11 cellular contexts compared by ENCODE assay signal in the genomic region with DNA sequence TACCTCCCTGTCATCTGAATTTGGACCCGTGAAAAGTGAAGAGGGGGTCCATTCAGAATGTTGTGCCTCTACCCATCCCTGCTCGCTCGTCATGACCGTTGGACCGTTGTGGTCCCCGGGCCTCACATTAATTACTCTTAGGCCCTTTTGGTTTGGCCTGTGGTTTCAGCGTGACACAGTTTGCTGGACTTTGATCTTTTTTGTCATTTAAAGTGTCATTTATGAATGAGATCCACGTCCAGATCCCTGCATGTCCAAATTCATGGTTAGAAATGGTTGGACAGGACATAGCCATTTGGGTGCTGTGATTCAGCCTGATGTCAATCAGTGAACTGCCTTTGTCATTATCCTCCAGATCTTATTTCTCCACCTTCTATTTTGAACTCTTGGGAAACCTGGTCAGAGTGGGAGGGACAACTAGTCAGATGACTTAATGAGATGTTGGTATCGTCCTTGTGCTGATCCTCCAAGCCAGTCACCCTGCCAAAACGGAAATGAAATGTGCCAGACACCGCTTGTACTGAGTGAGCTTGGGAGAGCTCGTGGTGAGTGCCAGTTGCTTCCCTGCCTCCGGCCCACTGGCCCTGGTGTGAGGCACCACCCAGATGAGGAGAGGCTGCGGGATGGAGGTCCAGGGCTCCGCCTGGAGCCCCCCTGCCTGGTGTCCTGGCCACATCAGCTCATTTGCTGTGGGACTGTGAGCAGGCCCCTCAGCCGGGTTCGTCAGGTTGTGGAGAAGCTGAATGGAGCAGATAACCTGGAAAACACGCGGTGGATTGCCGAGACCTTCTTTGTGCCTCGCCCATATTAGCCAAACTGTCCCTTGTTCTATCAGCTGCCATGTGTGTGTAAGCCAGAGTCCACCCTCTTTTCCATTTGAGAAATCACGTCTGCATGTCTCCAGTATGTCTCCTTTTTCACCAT.
A peak's percentile ranks its signal among the peaks of the same experiment; 100 is the strongest.
DNase-seq lines count a peak whose midpoint lies in the region; ATAC-seq and TF ChIP-seq lines count a peak whose summit lies in the region.
"Had no signal": no experiment of that assay in that cellular context is flagged by ENCODE, and none has a peak within 500 bp of the region (broad histone marks: within the 10 kb centered on the region; RNA-seq: fewer than 3 reads in every experiment).

No MANE protein-coding gene starts in this region.

- peaks cover 5% of the 10 kb centered on the region for H3K27me3 Mint-ChIP-seq in GM23338 (ENCODE audit: insufficient read depth, low read depth, poor library complexity)
- H3K27me3 Mint-ChIP-seq in WTC11 (ENCODE audit: low read depth) = no peaks in the 10 kb centered on the region
- no peaks in the 10 kb centered on the region for H3K27me3 Mint-ChIP-seq in natural killer cell treated with Interleukin-12 subunit alpha and Interleukin-12 subunit beta and Interleukin-15 and Interleukin-18, amount 100 ng/mL, for 72 hours

- no peaks in the 10 kb centered on the region for H3K9me2 ChIP-seq in GM23338 (ENCODE audit: insufficient read depth)
- H3K9me2 ChIP-seq in MM.1S (replicated peaks; ENCODE audit: insufficient read depth, low read length) = no peaks in the 10 kb centered on the region

- H3K36me3 Mint-ChIP-seq in GM23338 (ENCODE audit: low read depth) = peaks cover 7% of the 10 kb centered on the region; the same call in 1 of the 3 replicates
- peaks cover 8% of the 10 kb centered on the region for H3K36me3 Mint-ChIP-seq in WTC11
- peaks cover 22% of the 10 kb centered on the region for H3K36me3 Mint-ChIP-seq in natural killer cell treated with Interleukin-12 subunit alpha and Interleukin-12 subunit beta and Interleukin-15 and Interleukin-18, amount 100 ng/mL, for 72 hours

- peaks cover 30% of the 10 kb centered on the region for H3K79me2 ChIP-seq in GM23338 (replicated peaks; ENCODE audit: insufficient read depth)
- peaks cover 95% of the 10 kb centered on the region for H3K79me2 ChIP-seq in MM.1S (ENCODE audit: low read length)

- no peak overlapping the region for H3K9ac ChIP-seq in MM.1S (ENCODE audit: low read length)

- no peak for DNase-seq in GM23338 (ENCODE audit: low spot score)
- DNase-seq in WTC11 (ENCODE audit: low spot score) = no peak
- DNase-seq in fibroblast of mammary gland (ENCODE audit: low read depth) = peak; percentile 45
- DNase-seq in natural killer cell treated with Interleukin-12 subunit alpha and Interleukin-12 subunit beta and Interleukin-15 and Interleukin-18, amount 100 ng/mL, for 72 hours (ENCODE audit: low spot score) = peak; percentile 56
- no peak for DNase-seq in putamen (ENCODE audit: low spot score)
- DNase-seq in activated CD4-positive, alpha-beta T cell treated with anti-CD3 and anti-CD28 coated beads, Interleukin-2, amount 50 U/mL, for 4 hours = no peak
- DNase-seq in MM.1S = no peak
- DNase-seq: EL, NCI-H526 treated with DMSO at 0.1 percent for 48 hours, occipital lobe had no signal

- H3K27ac Mint-ChIP-seq in GM23338 (peak overlapping the region; percentile 21; the same call in 1 of the 2 replicates), WTC11 (peak overlapping the region; percentile 63; the same call in 1 of the 2 replicates)
- H3K27ac Mint-ChIP-seq in natural killer cell treated with Interleukin-12 subunit alpha and Interleukin-12 subunit beta and Interleukin-15 and Interleukin-18, amount 100 ng/mL, for 72 hours = peak overlapping the region; percentile 79 to 90

- H3K4me3 ChIP-seq in GM23338 = no peak overlapping the region
- H3K4me3 ChIP-seq in fibroblast of mammary gland (ENCODE audit: control insufficient read depth, low read depth, low read length) = no peak overlapping the region
- no peak overlapping the region for H3K4me3 ChIP-seq in MM.1S (ENCODE audit: low read length)

- no peaks in the 10 kb centered on the region for H3K9me3 ChIP-seq in MM.1S (replicated peaks; ENCODE audit: insufficient read depth, low read length)

- H3K27me3 ChIP-seq in GM23338 (ENCODE audit: insufficient read depth) (no peaks in the 10 kb centered on the region), MM.1S (replicated peaks; ENCODE audit: insufficient read depth, low read length) (no peaks in the 10 kb centered on the region)

- H3K4me3 Mint-ChIP-seq in GM23338 (no peak overlapping the region), WTC11 (no peak overlapping the region)
- H3K4me3 Mint-ChIP-seq in natural killer cell treated with Interleukin-12 subunit alpha and Interleukin-12 subunit beta and Interleukin-15 and Interleukin-18, amount 100 ng/mL, for 72 hours = no peak overlapping the region

- no peak for TF ChIP-seq CTCF in GM23338 (conservative IDR thresholded peaks at IDR 0.05; ENCODE audit: low read depth in 2 of 2)
- no peak for TF ChIP-seq CTCF in WTC11 (IDR thresholded peaks at IDR 0.05)
- TF ChIP-seq CTCF in fibroblast of mammary gland (conservative IDR thresholded peaks at IDR 0.05; ENCODE audit: control insufficient read depth, insufficient read depth, low read depth, low read length) = no peak
- TF ChIP-seq CTCF in MM.1S (IDR thresholded peaks at IDR 0.05; ENCODE audit: low read length) = no peak

- H4K20me1 ChIP-seq in GM23338 (replicated peaks; ENCODE audit: insufficient read depth) = peaks cover 5% of the 10 kb centered on the region
- no peaks in the 10 kb centered on the region for H4K20me1 ChIP-seq in MM.1S (ENCODE audit: insufficient read depth, low read length)

- no peaks in the 10 kb centered on the region for H3K36me3 ChIP-seq in GM23338 (ENCODE audit: insufficient read depth)
- H3K36me3 ChIP-seq in MM.1S (replicated peaks; ENCODE audit: insufficient read depth, low read length) = no peaks in the 10 kb centered on the region

- H3K4me1 ChIP-seq in GM23338 (ENCODE audit: insufficient read depth) = peaks cover 14% of the 10 kb centered on the region
- H3K4me1 ChIP-seq in MM.1S (ENCODE audit: low read length) = peaks cover 14% of the 10 kb centered on the region

- H3F3A ChIP-seq in GM23338 (replicated peaks; ENCODE audit: low read depth) (no peaks in the 10 kb centered on the region), MM.1S (ENCODE audit: insufficient read depth, low read length) (peaks cover 4% of the 10 kb centered on the region)

- no peak for ATAC-seq in GM23338
- no peak for ATAC-seq in WTC11
- ATAC-seq in natural killer cell treated with Interleukin-12 subunit alpha and Interleukin-12 subunit beta and Interleukin-15 and Interleukin-18, amount 100 ng/mL, for 72 hours = no peak
- ATAC-seq in HG02981 (IDR thresholded peaks at IDR 0.05; ENCODE audit: unreplicated experiment) = no peak

- H3K9me3 Mint-ChIP-seq in GM23338 (no peaks in the 10 kb centered on the region), WTC11 (peaks cover 13% of the 10 kb centered on the region)
- peaks cover 4% of the 10 kb centered on the region for H3K9me3 Mint-ChIP-seq in natural killer cell treated with Interleukin-12 subunit alpha and Interleukin-12 subunit beta and Interleukin-15 and Interleukin-18, amount 100 ng/mL, for 72 hours

- CTCF ChIA-PET in WTC11 (lab: Charles Lee) = interaction anchor here (1.3 to 1.5 kb wide), 2 partner anchors 19 to 70 kb away, joined by 3 to 4 read pairs; a partner anchor contains a TSS

- H3K27ac ChIP-seq in GM23338 (ENCODE audit: low read depth) (no peak overlapping the region), MM.1S (ENCODE audit: low read length) (no peak overlapping the region)

- POLR2A ChIA-PET in WTC11 (lab: Charles Lee) = no interaction called here

- H2AFZ ChIP-seq in GM23338 (no peak overlapping the region), MM.1S (ENCODE audit: low read length) (no peak overlapping the region)

- peaks cover 34% of the 10 kb centered on the region for H3K4me1 Mint-ChIP-seq in GM23338
- peaks cover 30% of the 10 kb centered on the region for H3K4me1 Mint-ChIP-seq in WTC11
- H3K4me1 Mint-ChIP-seq in natural killer cell treated with Interleukin-12 subunit alpha and Interleukin-12 subunit beta and Interleukin-15 and Interleukin-18, amount 100 ng/mL, for 72 hours (ENCODE audit: low read depth in 2 of 2) = peaks cover 73 to 79% of the 10 kb centered on the region in 2 donors

- no peak overlapping the region for H3K4me2 ChIP-seq in GM23338
- H3K4me2 ChIP-seq in MM.1S (ENCODE audit: low read depth, low read length) = no peak overlapping the region

TF ChIP-seq in GM23338, 12 proteins besides CTCF, POLR2A, EP300 and RAD21:
- TF ChIP-seq CREB1 (CRISPR knock-in tag; IDR thresholded peaks at IDR 0.05; ENCODE audit: low read depth) = no peak

TF ChIP-seq in WTC11, 78 proteins besides CTCF, POLR2A, EP300 and RAD21 (continues in another document):
- TF ChIP-seq ZNF416 (CRISPR knock-in tag; IDR thresholded peaks at IDR 0.05) (no peak), ETV6 (CRISPR knock-in tag; IDR thresholded peaks at IDR 0.05) (no peak), MXD4 (CRISPR knock-in tag; IDR thresholded peaks at IDR 0.05; ENCODE audit: borderline replicate concordance) (no peak)
- TF ChIP-seq, protein P1, sequence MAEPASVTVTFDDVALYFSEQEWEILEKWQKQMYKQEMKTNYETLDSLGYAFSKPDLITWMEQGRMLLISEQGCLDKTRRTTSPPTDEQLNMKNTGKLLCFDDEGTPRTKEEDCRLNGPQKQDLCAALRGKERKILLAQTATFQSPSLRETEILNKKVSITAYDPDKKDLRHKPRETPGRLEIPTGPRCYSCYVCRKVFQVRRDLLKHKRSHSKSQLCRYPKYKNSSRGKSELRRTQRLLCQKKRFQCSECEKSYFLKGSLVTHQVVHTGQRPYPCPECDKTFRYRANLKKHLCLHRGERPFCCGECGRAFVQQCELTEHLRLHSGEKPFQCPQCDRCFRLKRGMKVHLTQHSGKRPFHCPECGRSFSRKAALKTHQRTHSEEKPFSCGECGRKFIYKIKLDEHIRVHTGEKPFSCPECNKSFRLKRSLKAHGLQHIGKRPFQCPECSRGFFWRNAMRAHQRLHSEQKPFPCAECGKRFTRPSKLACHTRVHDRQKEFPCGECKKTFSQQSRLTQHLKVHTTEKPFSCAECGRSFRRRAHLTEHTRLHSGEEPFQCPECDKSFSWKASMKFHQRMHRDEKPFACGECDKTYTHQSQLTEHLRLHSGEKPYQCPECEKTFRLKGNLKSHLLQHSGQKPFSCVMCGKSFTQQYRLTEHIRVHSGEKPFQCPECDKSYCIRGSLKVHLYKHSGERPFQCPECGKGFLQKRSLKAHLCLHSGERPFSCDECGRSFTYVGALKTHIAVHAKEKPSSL (CRISPR knock-in tag; conservative IDR thresholded peaks at IDR 0.05) = no peak
- TF ChIP-seq, protein P2, sequence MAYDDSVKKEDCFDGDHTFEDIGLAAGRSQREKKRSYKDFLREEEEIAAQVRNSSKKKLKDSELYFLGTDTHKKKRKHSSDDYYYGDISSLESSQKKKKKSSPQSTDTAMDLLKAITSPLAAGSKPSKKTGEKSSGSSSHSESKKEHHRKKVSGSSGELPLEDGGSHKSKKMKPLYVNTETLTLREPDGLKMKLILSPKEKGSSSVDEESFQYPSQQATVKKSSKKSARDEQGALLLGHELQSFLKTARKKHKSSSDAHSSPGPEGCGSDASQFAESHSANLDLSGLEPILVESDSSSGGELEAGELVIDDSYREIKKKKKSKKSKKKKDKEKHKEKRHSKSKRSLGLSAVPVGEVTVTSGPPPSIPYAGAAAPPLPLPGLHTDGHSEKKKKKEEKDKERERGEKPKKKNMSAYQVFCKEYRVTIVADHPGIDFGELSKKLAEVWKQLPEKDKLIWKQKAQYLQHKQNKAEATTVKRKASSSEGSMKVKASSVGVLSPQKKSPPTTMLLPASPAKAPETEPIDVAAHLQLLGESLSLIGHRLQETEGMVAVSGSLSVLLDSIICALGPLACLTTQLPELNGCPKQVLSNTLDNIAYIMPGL (CRISPR knock-in tag; IDR thresholded peaks at IDR 0.05) = no peak

Comparison
In these comparisons a context has a peak if more than half of its experiments do, and no peak if none do; other contexts are left out.
1. DNase-seq: peak in fibroblast of mammary gland (single experiment) and natural killer cell treated with Interleukin-12 subunit alpha and Interleukin-12 subunit beta and Interleukin-15 and Interleukin-18, amount 100 ng/mL, for 72 hours (single experiment); none in GM23338 (single experiment), WTC11 (single experiment), putamen (single experiment), activated CD4-positive, alpha-beta T cell treated with anti-CD3 and anti-CD28 coated beads, Interleukin-2, amount 50 U/mL, for 4 hours (0 of 2) and MM.1S (single experiment).
2. H3K27ac Mint-ChIP-seq: peak in every context shown above with its lines; median percentile 84 in natural killer cell treated with Interleukin-12 subunit alpha and Interleukin-12 subunit beta and Interleukin-15 and Interleukin-18, amount 100 ng/mL, for 72 hours; 63 in WTC11; 21 in GM23338.